ENCODE assay signal across 8 cellular contexts in genomic region chr5:154058055-154059038, GRCh38. TPM values are rescaled to one million over a fixed set of nuclear protein-coding genes. Genes with fewer than 3 reads are reported as not detected.
DNase-seq lines count a peak whose midpoint lies in the region; ATAC-seq lines count a peak whose summit lies in the region.

No MANE protein-coding gene starts in this region.

- no peaks in the 10 kb centered on the region for H3K27me3 Mint-ChIP-seq in activated naive CD8-positive, alpha-beta T cell treated with anti-CD3 and anti-CD28 coated beads, Interleukin-2, amount 50 U/mL, for 24 hours

- H3K27ac Mint-ChIP-seq in activated naive CD8-positive, alpha-beta T cell treated with anti-CD3 and anti-CD28 coated beads, Interleukin-2, amount 50 U/mL, for 24 hours: no peak overlapping the region

- no peak overlapping the region for H3K4me3 Mint-ChIP-seq in activated naive CD8-positive, alpha-beta T cell treated with anti-CD3 and anti-CD28 coated beads, Interleukin-2, amount 50 U/mL, for 24 hours

- H3K9me3 Mint-ChIP-seq in activated naive CD8-positive, alpha-beta T cell treated with anti-CD3 and anti-CD28 coated beads, Interleukin-2, amount 50 U/mL, for 24 hours: no peaks in the 10 kb centered on the region

- H3K4me1 Mint-ChIP-seq in activated naive CD8-positive, alpha-beta T cell treated with anti-CD3 and anti-CD28 coated beads, Interleukin-2, amount 50 U/mL, for 24 hours: peaks cover 16% of the 10 kb centered on the region

- H3K36me3 Mint-ChIP-seq in activated naive CD8-positive, alpha-beta T cell treated with anti-CD3 and anti-CD28 coated beads, Interleukin-2, amount 50 U/mL, for 24 hours (ENCODE audit: low read depth): peaks cover 15% of the 10 kb centered on the region

- ATAC-seq in GM19438 (IDR thresholded peaks at IDR 0.05; ENCODE audit: low read depth, unreplicated experiment): peak; percentile 75
- peak; percentile 75 for ATAC-seq in HG03460 (IDR thresholded peaks at IDR 0.05; ENCODE audit: unreplicated experiment)
- peak; percentile 33 for ATAC-seq in activated naive CD8-positive, alpha-beta T cell treated with anti-CD3 and anti-CD28 coated beads, Interleukin-2, amount 50 U/mL, for 24 hours

- DNase-seq in D341Med (ENCODE audit: low spot score): peak; percentile 60
- no peak for DNase-seq in activated naive CD8-positive, alpha-beta T cell treated with anti-CD3 and anti-CD28 coated beads, Interleukin-2, amount 50 U/mL, for 24 hours
- no peak for DNase-seq in mesenteric fat pad (ENCODE audit: low spot score)
- DNase-seq in HK-2 (ENCODE audit: unreplicated experiment): no peak
- no peak for DNase-seq in activated CD4-positive, alpha-beta T cell treated with anti-CD3 and anti-CD28 coated beads for 48 hours
- DNase-seq in Ammon's horn (ENCODE audit: low spot score): no peak

RNA-seq across cellular contexts. Expression of gene MFAP3, which starts 19.6 kb away (rescaled TPM):
- total RNA-seq in mesenteric fat pad: 34.0 TPM

RNA-seq across cellular contexts. Expression of gene FAM114A2, which starts 19.6 kb away (rescaled TPM):
- 29.2 TPM for total RNA-seq in mesenteric fat pad
